Comparison of ENCODE assay signal across 8 cellular contexts in the genomic region with DNA sequence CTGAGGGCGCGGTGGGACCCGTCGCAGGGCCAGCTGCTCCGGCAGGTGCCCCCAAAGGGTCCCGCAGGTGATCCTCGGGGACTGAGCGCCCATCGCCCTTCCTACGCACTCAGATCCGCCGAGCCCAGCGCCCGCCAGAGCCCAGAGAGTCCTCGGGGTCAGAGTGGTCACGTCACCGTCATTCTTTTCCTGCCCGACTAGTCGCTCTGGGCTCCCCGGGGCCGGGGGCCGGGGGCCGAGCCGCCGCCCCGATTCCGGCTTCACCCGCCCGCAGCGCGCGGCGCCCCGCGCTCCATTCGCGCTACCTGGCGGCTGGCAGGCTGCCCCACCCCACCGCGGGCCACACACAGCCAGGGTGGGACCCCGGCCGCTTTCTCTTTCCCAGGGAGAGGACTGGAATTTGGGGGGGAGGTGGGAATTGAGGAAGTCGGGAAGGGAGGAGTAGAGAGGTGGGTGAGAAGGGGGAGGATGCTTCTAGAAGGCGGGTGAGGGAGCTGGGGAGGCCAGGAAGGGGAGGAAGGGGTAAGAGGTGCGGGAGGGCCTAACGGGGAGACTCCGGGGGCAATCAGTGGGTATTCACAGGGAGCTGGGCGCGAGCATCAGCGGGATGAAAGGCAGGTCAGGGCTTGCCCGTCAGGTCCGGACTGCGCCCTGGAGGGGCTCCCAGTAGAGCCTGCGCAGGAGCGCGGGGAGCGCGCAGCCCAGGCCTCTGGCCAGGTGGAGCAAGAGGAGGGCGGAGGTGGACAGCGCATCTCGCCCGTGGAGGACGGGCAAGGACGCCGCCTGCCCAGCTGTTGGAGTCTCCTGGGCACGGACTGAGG. TPM values are rescaled to one million over a fixed set of nuclear protein-coding genes. Genes with fewer than 3 reads are reported as not detected.
DNase-seq lines count a peak whose midpoint lies in the region; ATAC-seq and TF ChIP-seq lines count a peak whose summit lies in the region.

No MANE protein-coding gene starts in this region.

- H3F3A ChIP-seq in neural progenitor cell (ENCODE audit: low read depth): peaks cover 42% of the 10 kb centered on the region

- H3K9me3 Mint-ChIP-seq in WTC11 (no peaks in the 10 kb centered on the region), neural progenitor cell (no peaks in the 10 kb centered on the region)

- POLR2A ChIA-PET in WTC11 (lab: Charles Lee): interaction anchor here (0.6 to 2.2 kb wide), 8 partner anchors 12 to 1303 kb away, joined by 3 to 15 read pairs (median 3); partner anchors contain the start of genes CLCN2 and POLR2H

- no peaks in the 10 kb centered on the region for H3K36me3 Mint-ChIP-seq in WTC11
- H3K36me3 Mint-ChIP-seq in neural progenitor cell: no peaks in the 10 kb centered on the region

- no peaks in the 10 kb centered on the region for H3K9me3 ChIP-seq in neural progenitor cell (ENCODE audit: low read depth)

- H3K4me1 Mint-ChIP-seq in WTC11: peaks cover 34% of the 10 kb centered on the region
- H3K4me1 Mint-ChIP-seq in neural progenitor cell: peaks cover 6% of the 10 kb centered on the region

- H3K27me3 Mint-ChIP-seq in WTC11 (ENCODE audit: low read depth) (peaks cover 1% of the 10 kb centered on the region), neural progenitor cell (ENCODE audit: insufficient read depth, low read depth) (peaks cover 60% of the 10 kb centered on the region)

- no peak overlapping the region for H3K27ac ChIP-seq in neural progenitor cell

- peak overlapping the region; percentile 88 for H2AFZ ChIP-seq in neural progenitor cell (replicated peaks)

- H3K4me2 ChIP-seq in neural progenitor cell: peak overlapping the region; percentile 83

- peaks cover 27% of the 10 kb centered on the region for H3K27me3 ChIP-seq in neural progenitor cell

- H3K36me3 ChIP-seq in neural progenitor cell: no peaks in the 10 kb centered on the region

- CTCF ChIA-PET in WTC11 (lab: Charles Lee): interaction anchor here (0.6 to 3.1 kb wide), 24 partner anchors 12 to 808 kb away, joined by 3 to 55 read pairs (median 4); partner anchors contain the start of gene EPHB3

- H3K27ac Mint-ChIP-seq in WTC11 (peak overlapping the region; percentile 93), neural progenitor cell (no peak overlapping the region)

- peaks cover 6% of the 10 kb centered on the region for H3K4me1 ChIP-seq in neural progenitor cell

- H3K79me2 ChIP-seq in neural progenitor cell (ENCODE audit: low read depth): no peaks in the 10 kb centered on the region

- TF ChIP-seq CTCF in WTC11 (IDR thresholded peaks at IDR 0.05) (no peak), fibroblast of mammary gland (conservative IDR thresholded peaks at IDR 0.05; ENCODE audit: control insufficient read depth, insufficient read depth, low read depth, low read length) (no peak), neural progenitor cell (IDR thresholded peaks at IDR 0.05) (no peak)

- DNase-seq in NCI-H1105 treated with DMSO at 0.1 percent for 48 hours (lab: John Stamatoyannopoulos, UW): peak; percentile 39
- DNase-seq in NCI-H1105 (lab: John Stamatoyannopoulos, UW): no peak
- DNase-seq in WTC11 (ENCODE audit: low spot score): peak; percentile 74
- DNase-seq in fibroblast of mammary gland (ENCODE audit: low read depth): no peak
- DNase-seq in neural progenitor cell (ENCODE audit: low spot score): peak; percentile 65
- DNase-seq in NCI-H1694 (lab: John Stamatoyannopoulos, UW): no peak

- H3K9ac ChIP-seq in neural progenitor cell: no peak overlapping the region

- H3K4me3 Mint-ChIP-seq in WTC11 (peak overlapping the region; percentile 78), neural progenitor cell (peak overlapping the region; percentile 79)

- H4K20me1 ChIP-seq in neural progenitor cell (ENCODE audit: low read depth): no peaks in the 10 kb centered on the region

- ATAC-seq in WTC11 (peak; percentile 82), GM18873 (IDR thresholded peaks at IDR 0.05; ENCODE audit: low FRiP score, unreplicated experiment) (no peak), GM18867 (IDR thresholded peaks at IDR 0.05; ENCODE audit: unreplicated experiment) (no peak)

- peak overlapping the region; percentile 35 for H3K4me3 ChIP-seq in fibroblast of mammary gland (ENCODE audit: control insufficient read depth, low read depth, low read length)
- H3K4me3 ChIP-seq in neural progenitor cell: peak overlapping the region; percentile 63

TF ChIP-seq in WTC11, 78 proteins besides CTCF, POLR2A, EP300 and RAD21 (continues in another document):
- TF ChIP-seq, protein P1, sequence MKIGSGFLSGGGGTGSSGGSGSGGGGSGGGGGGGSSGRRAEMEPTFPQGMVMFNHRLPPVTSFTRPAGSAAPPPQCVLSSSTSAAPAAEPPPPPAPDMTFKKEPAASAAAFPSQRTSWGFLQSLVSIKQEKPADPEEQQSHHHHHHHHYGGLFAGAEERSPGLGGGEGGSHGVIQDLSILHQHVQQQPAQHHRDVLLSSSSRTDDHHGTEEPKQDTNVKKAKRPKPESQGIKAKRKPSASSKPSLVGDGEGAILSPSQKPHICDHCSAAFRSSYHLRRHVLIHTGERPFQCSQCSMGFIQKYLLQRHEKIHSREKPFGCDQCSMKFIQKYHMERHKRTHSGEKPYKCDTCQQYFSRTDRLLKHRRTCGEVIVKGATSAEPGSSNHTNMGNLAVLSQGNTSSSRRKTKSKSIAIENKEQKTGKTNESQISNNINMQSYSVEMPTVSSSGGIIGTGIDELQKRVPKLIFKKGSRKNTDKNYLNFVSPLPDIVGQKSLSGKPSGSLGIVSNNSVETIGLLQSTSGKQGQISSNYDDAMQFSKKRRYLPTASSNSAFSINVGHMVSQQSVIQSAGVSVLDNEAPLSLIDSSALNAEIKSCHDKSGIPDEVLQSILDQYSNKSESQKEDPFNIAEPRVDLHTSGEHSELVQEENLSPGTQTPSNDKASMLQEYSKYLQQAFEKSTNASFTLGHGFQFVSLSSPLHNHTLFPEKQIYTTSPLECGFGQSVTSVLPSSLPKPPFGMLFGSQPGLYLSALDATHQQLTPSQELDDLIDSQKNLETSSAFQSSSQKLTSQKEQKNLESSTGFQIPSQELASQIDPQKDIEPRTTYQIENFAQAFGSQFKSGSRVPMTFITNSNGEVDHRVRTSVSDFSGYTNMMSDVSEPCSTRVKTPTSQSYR (CRISPR knock-in tag; IDR thresholded peaks at IDR 0.05): peak; percentile 74; the same call in 1 of the 2 replicates
- 0 out of 2 replicates have a peak, but pooled peaks have one; percentile 37 for TF ChIP-seq ZNF416 (CRISPR knock-in tag; IDR thresholded peaks at IDR 0.05)
- TF ChIP-seq FOXK1 (CRISPR knock-in tag; IDR thresholded peaks at IDR 0.05): 0 out of 2 replicates have a peak, but pooled peaks have one; percentile 47
- TF ChIP-seq EMX1 (CRISPR knock-in tag; IDR thresholded peaks at IDR 0.05): 0 out of 2 replicates have a peak, but pooled peaks have one; percentile 18
- TF ChIP-seq FOXP1 (CRISPR knock-in tag; IDR thresholded peaks at IDR 0.05; ENCODE audit: borderline replicate concordance): 0 out of 2 replicates have a peak, but pooled peaks have one; percentile 62
- TF ChIP-seq, protein P2, sequence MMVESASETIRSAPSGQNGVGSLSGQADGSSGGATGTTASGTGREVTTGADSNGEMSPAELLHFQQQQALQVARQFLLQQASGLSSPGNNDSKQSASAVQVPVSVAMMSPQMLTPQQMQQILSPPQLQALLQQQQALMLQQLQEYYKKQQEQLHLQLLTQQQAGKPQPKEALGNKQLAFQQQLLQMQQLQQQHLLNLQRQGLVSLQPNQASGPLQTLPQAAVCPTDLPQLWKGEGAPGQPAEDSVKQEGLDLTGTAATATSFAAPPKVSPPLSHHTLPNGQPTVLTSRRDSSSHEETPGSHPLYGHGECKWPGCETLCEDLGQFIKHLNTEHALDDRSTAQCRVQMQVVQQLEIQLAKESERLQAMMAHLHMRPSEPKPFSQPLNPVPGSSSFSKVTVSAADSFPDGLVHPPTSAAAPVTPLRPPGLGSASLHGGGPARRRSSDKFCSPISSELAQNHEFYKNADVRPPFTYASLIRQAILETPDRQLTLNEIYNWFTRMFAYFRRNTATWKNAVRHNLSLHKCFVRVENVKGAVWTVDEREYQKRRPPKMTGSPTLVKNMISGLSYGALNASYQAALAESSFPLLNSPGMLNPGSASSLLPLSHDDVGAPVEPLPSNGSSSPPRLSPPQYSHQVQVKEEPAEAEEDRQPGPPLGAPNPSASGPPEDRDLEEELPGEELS (CRISPR knock-in tag; IDR thresholded peaks at IDR 0.05): 0 out of 2 replicates have a peak, but pooled peaks have one; percentile 33
- TF ChIP-seq NFE2L1 (CRISPR knock-in tag; IDR thresholded peaks at IDR 0.05): 0 out of 2 replicates have a peak, but pooled peaks have one; percentile 25
- peak; percentile 44 for TF ChIP-seq ZNF423 (CRISPR knock-in tag; IDR thresholded peaks at IDR 0.05)
- TF ChIP-seq AFF4 (CRISPR knock-in tag; IDR thresholded peaks at IDR 0.05; ENCODE audit: borderline replicate concordance): 0 out of 2 replicates have a peak, but pooled peaks have one; percentile 57

RNA-seq across cellular contexts. Expression of gene EPHB3, which starts 36.0 kb away (rescaled TPM):
- total RNA-seq in WTC11 (2021) (5.3 to 11.4 TPM (median 6.3 TPM) in 3 replicates), neural progenitor cell (ENCODE audit: low replicate concordance) (2.3 and 3.6 TPM in 2 replicates)

Comparison
In these comparisons a context has a peak if more than half of its experiments do, and no peak if none do; other contexts are left out.
1. DNase-seq: peak in NCI-H1105 treated with DMSO at 0.1 percent for 48 hours (single experiment), WTC11 (single experiment) and neural progenitor cell (single experiment); none in NCI-H1105 (single experiment), fibroblast of mammary gland (single experiment) and NCI-H1694 (single experiment).